In genomic region chr10:18094793-18095192, GRCh38 we compare ENCODE assay signal across 2 cellular contexts.
TF ChIP-seq lines count a peak whose summit lies in the region.

No MANE protein-coding gene starts in this region.

TF ChIP-seq in GM23338, 12 proteins besides CTCF, POLR2A, EP300 and RAD21:
- TF ChIP-seq ZNF462 (CRISPR knock-in tag; IDR thresholded peaks at IDR 0.05) (peak; percentile 51; the same call in 1 of the 2 replicates), JUNB (IDR thresholded peaks at IDR 0.05; ENCODE audit: unreplicated experiment) (no peak), STAT1 (IDR thresholded peaks at IDR 0.05; ENCODE audit: unreplicated experiment) (no peak)

TF ChIP-seq in WTC11, 78 proteins besides CTCF, POLR2A, EP300 and RAD21 (continued from another document):
- TF ChIP-seq PRDM15 (CRISPR knock-in tag; IDR thresholded peaks at IDR 0.05) (no peak), SOX15 (CRISPR knock-in tag; IDR thresholded peaks at IDR 0.05) (no peak), CREB1 (CRISPR knock-in tag; IDR thresholded peaks at IDR 0.05) (no peak), ZNF512 (CRISPR knock-in tag; IDR thresholded peaks at IDR 0.05; ENCODE audit: borderline replicate concordance) (no peak), CBFB (CRISPR knock-in tag; IDR thresholded peaks at IDR 0.05; ENCODE audit: low read depth) (no peak), ARID4B (CRISPR knock-in tag; IDR thresholded peaks at IDR 0.05; ENCODE audit: borderline replicate concordance) (no peak), HMGXB4 (CRISPR knock-in tag; IDR thresholded peaks at IDR 0.05) (no peak)
